13 cellular contexts compared by ENCODE assay signal in the genomic region with DNA sequence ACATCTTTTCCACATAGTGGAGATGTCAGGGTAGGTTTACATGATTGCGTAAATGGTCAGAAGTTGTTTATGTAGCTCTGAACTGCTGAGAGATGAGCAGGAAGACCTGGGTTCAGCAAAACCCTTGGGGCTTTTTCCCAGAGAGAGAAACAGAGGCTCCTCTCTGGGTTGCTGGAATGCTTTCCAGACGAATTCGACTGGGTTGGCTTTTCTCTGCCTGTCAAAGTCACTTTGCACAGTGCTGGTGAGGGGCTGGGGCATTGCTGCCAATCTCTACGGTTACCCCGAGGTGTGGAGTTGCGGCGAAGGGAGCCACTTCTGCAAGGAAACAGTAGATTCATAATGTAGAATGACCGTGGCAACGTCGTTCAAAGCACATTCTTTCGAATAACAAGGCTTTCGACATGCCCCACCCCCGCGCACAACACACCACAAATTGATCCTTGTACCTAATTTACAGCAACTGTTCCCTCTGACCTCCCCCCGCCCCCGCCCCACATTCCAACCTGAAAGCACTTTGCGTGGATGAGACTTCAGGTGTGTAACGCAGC. TPM values are rescaled to one million over a fixed set of nuclear protein-coding genes. Genes with fewer than 3 reads are reported as not detected.
DNase-seq lines count a peak whose midpoint lies in the region; ATAC-seq, FAIRE-seq and TF ChIP-seq lines count a peak whose summit lies in the region.
"Had no signal": no experiment of that assay in that cellular context is flagged by ENCODE, and none has a peak within 500 bp of the region (broad histone marks: within the 10 kb centered on the region; RNA-seq: fewer than 3 reads in every experiment).

No MANE protein-coding gene starts in this region.

- H3K36me3 ChIP-seq in gastroesophageal sphincter (no peaks in the 10 kb centered on the region), pancreas (no peaks in the 10 kb centered on the region)
- H3K36me3 ChIP-seq: gastrocnemius medialis, MG63 had no signal

- H3K36me3 Mint-ChIP-seq in activated T-cell treated with anti-CD3 and anti-CD28 coated beads, Interleukin-2, amount 50 U/mL, for 4 hours (ENCODE audit: insufficient read depth) = no peaks in the 10 kb centered on the region

- TF ChIP-seq EP300 in gastroesophageal sphincter (IDR thresholded peaks at IDR 0.05) = no peak

- peak overlapping the region; percentile 25 to 62 for H3K4me3 ChIP-seq in gastroesophageal sphincter
- peak overlapping the region; percentile 37 to 56 (median 54) for H3K4me3 ChIP-seq in pancreas
- H3K4me3 ChIP-seq: MG63 had no signal

- WGBS in gastroesophageal sphincter (ENCODE audit: low coverage in 1 of 2), 2 donors = 5 to 6% methylated on average over 3 to 14 of the region's 18 CpGs
- 2 to 4% methylated on average over 18 of the region's 18 CpGs for WGBS in pancreas, 2 donors

- H3K27me3 Mint-ChIP-seq in activated T-cell treated with anti-CD3 and anti-CD28 coated beads, Interleukin-2, amount 50 U/mL, for 4 hours (ENCODE audit: low read depth) = peaks cover 45% of the 10 kb centered on the region

- no peak overlapping the region for H3K4me3 Mint-ChIP-seq in activated T-cell treated with anti-CD3 and anti-CD28 coated beads, Interleukin-2, amount 50 U/mL, for 4 hours

- H3K9me3 ChIP-seq in gastroesophageal sphincter = no peaks in the 10 kb centered on the region
- no peaks in the 10 kb centered on the region for H3K9me3 ChIP-seq in pancreas
- H3K9me3 ChIP-seq: gastrocnemius medialis, MG63 had no signal

- H3K9me3 Mint-ChIP-seq in activated T-cell treated with anti-CD3 and anti-CD28 coated beads, Interleukin-2, amount 50 U/mL, for 4 hours = no peaks in the 10 kb centered on the region

- peaks cover 2% of the 10 kb centered on the region for H3K4me1 Mint-ChIP-seq in activated T-cell treated with anti-CD3 and anti-CD28 coated beads, Interleukin-2, amount 50 U/mL, for 4 hours (ENCODE audit: low read depth)

- DNase-seq in COLO668 (lab: John Stamatoyannopoulos, UW; ENCODE audit: unreplicated experiment) (peak; percentile 32), NCI-H82 treated with DMSO at 0.1 percent for 48 hours (lab: John Stamatoyannopoulos, UW; ENCODE audit: unreplicated experiment) (peak; percentile 1), pancreas (peak in 1 of 6 donors; percentile 26), AG08396 (ENCODE audit: low spot score) (no peak), germinal center (ENCODE audit: low spot score) (no peak), mucosa of gallbladder (ENCODE audit: low spot score) (no peak)
- DNase-seq in activated T-cell treated with anti-CD3 and anti-CD28 coated beads, Interleukin-2, amount 50 U/mL, for 4 hours = no peak
- DNase-seq: activated naive CD4-positive, alpha-beta T cell treated with anti-CD3 and anti-CD28 coated beads, Interleukin-2, amount 50 U/mL, for 16 hours; Calu3; gastrocnemius medialis; MG63 had no signal

- no peak for ATAC-seq in gastroesophageal sphincter
- peak in 1 of 4 donors; percentile 2 for ATAC-seq in pancreas
- ATAC-seq in activated T-cell treated with anti-CD3 and anti-CD28 coated beads, Interleukin-2, amount 50 U/mL, for 4 hours = no peak
- ATAC-seq: gastrocnemius medialis had no signal

- H3K4me1 ChIP-seq in gastroesophageal sphincter = peaks cover 0 to 23% (median 0%) of the 10 kb centered on the region in 3 donors
- H3K4me1 ChIP-seq in pancreas = no peaks in the 10 kb centered on the region
- H3K4me1 ChIP-seq: gastrocnemius medialis had no signal

- H3K27me3 ChIP-seq in gastroesophageal sphincter (peaks cover 78% of the 10 kb centered on the region), pancreas (no peaks in the 10 kb centered on the region)

- H3K27ac ChIP-seq in gastroesophageal sphincter (peak overlapping the region in 1 of 4 donors; percentile 78), pancreas (no peak overlapping the region)

- FAIRE-seq in pancreas (lab: Jason Lieb, UNC) = no peak

- no peak for TF ChIP-seq CTCF in gastroesophageal sphincter (IDR thresholded peaks at IDR 0.05)
- TF ChIP-seq CTCF in pancreas (IDR thresholded peaks at IDR 0.05) = no peak

- no peak for TF ChIP-seq POLR2A in gastroesophageal sphincter (IDR thresholded peaks at IDR 0.05)

- intact Hi-C loops in pancreas (cut with DNase I) = no loop called here

RNA-seq across cellular contexts. Expression of a gene that starts 0.9 kb away (rescaled TPM):
- total RNA-seq in gastroesophageal sphincter (10 to 100 TPM in 2 of 4 donors, 1 to 10 TPM in 2; 5.8 to 15.5 (median 9.0) TPM), pancreas (10 to 100 TPM in 1 of 6 donors, 1 to 10 TPM in 5; 2.5 to 10.8 (median 5.1) TPM), mucosa of gallbladder (5.2 TPM)
- 1 to 10 TPM; 2.5 to 7.0 TPM for polyA plus RNA-seq in pancreas
- total RNA-seq in activated T-cell treated with anti-CD3 and anti-CD28 coated beads, Interleukin-2, amount 50 U/mL, for 4 hours = not detected
- total RNA-seq: T-helper 1 cell treated with Interleukin-12 subunit alpha and Interleukin-12 subunit beta and Interleukin-4 antibody, amounts not matched to agents 30 ng/mL and 1 ng/mL, for 36 hours had no signal

Comparison
In these comparisons a context has a peak if more than half of its experiments do, and no peak if none do; other contexts are left out.
1. DNase-seq: peak in COLO668 (single experiment) and NCI-H82 treated with DMSO at 0.1 percent for 48 hours (single experiment); none in activated T-cell treated with anti-CD3 and anti-CD28 coated beads, Interleukin-2, amount 50 U/mL, for 4 hours (single experiment), AG08396 (single experiment), germinal center (single experiment) and mucosa of gallbladder (single experiment).